ENCODE assay signal across 30 cellular contexts in genomic region chr3:83193526-83193925, GRCh38.
DNase-seq lines count a peak whose midpoint lies in the region; ATAC-seq, FAIRE-seq and TF ChIP-seq lines count a peak whose summit lies in the region.
"Had no signal": no experiment of that assay in that cellular context is flagged by ENCODE, and none has a peak within 500 bp of the region (broad histone marks: within the 10 kb centered on the region; RNA-seq: fewer than 3 reads in every experiment).

No MANE protein-coding gene starts in this region.

- peak overlapping the region; percentile 82 for H3K27ac Mint-ChIP-seq in astrocyte (ENCODE audit: unreplicated experiment)
- H3K27ac Mint-ChIP-seq: CD4-positive, alpha-beta memory T cell had no signal

- no peaks in the 10 kb centered on the region for H3K36me3 Mint-ChIP-seq in astrocyte (ENCODE audit: low read depth, unreplicated experiment)
- H3K36me3 Mint-ChIP-seq: CD4-positive, alpha-beta memory T cell had no signal

- peaks cover 15% of the 10 kb centered on the region for H3K4me1 Mint-ChIP-seq in astrocyte (ENCODE audit: low read depth, unreplicated experiment)
- H3K4me1 Mint-ChIP-seq: CD4-positive, alpha-beta memory T cell had no signal

- no peak for TF ChIP-seq POLR2A in breast epithelium (IDR thresholded peaks at IDR 0.05)

- H3K9me3 ChIP-seq in astrocyte (ENCODE audit: insufficient read depth, low read depth, low read length) (no peaks in the 10 kb centered on the region), breast epithelium (no peaks in the 10 kb centered on the region)
- H3K9me3 ChIP-seq: A549 had no signal

- H3K27me3 Mint-ChIP-seq in astrocyte (ENCODE audit: low read depth, unreplicated experiment): no peaks in the 10 kb centered on the region
- H3K27me3 Mint-ChIP-seq: CD4-positive, alpha-beta memory T cell had no signal

- no peak for ATAC-seq in HG03045 (IDR thresholded peaks at IDR 0.05; ENCODE audit: unreplicated experiment)
- ATAC-seq: A549, K562, Panc1 had no signal

- TF ChIP-seq CTCF in astrocyte (IDR thresholded peaks at IDR 0.05; ENCODE audit: insufficient read depth, low read depth, low read length): no peak
- no peak for TF ChIP-seq CTCF in retinal pigment epithelial cell (conservative IDR thresholded peaks at IDR 0.05; ENCODE audit: low read depth, low read length)
- no peak for TF ChIP-seq CTCF in breast epithelium (IDR thresholded peaks at IDR 0.05)

- no peak overlapping the region for H2AFZ ChIP-seq in astrocyte (ENCODE audit: low read depth, low read length)

- peak; percentile 82 for DNase-seq in HS-27A (ENCODE audit: low read depth)
- peak; percentile 67 for DNase-seq in astrocyte (ENCODE audit: low read depth)
- DNase-seq in glomerular visceral epithelial cell (ENCODE audit: extremely low spot score): peak; percentile 6
- DNase-seq in retinal pigment epithelial cell (ENCODE audit: low read depth): peak; percentile 6
- no peak for DNase-seq in breast epithelium (ENCODE audit: low spot score in 2 of 2)
- no peak for DNase-seq in DMS53 treated with DMSO at 0.1 percent for 48 hours (lab: John Stamatoyannopoulos, UW; ENCODE audit: unreplicated experiment)
- DNase-seq in stimulated activated CD4-positive, alpha-beta T cell treated with anti-CD3 and anti-CD28 coated beads, Interleukin-1b, Interleukin-23, amount 100 ng/mL, for 48 hours: no peak
- DNase-seq: C1 segment of cervical spinal cord; CD4-positive, alpha-beta memory T cell; COR-L47; DMS53; EL; GDM1; HCEC 1CT; Kasumi-1; NCI-H1417; NCI-H1694; NCI-H2081; NCI-H2171; NCI-H226; NCI-H510A; NCI-H69; SHP77 had no signal

- H3K4me1 ChIP-seq in astrocyte (ENCODE audit: insufficient read depth, low read length) (peaks cover 7% of the 10 kb centered on the region), breast epithelium (no peaks in the 10 kb centered on the region)
- H3K4me1 ChIP-seq: A549 had no signal

- no peak for FAIRE-seq in astrocyte (lab: Jason Lieb, UNC)
- FAIRE-seq: A549, GM12891, H1, K562 had no signal

- H3K79me2 ChIP-seq in astrocyte (ENCODE audit: insufficient read depth, low read length): no peaks in the 10 kb centered on the region

- no peak overlapping the region for H3K27ac ChIP-seq in astrocyte (ENCODE audit: low read depth, low read length)
- H3K27ac ChIP-seq in breast epithelium: no peak overlapping the region
- H3K27ac ChIP-seq: A549, RWPE1 had no signal

- no peaks in the 10 kb centered on the region for H3K9me3 Mint-ChIP-seq in astrocyte (ENCODE audit: unreplicated experiment)

- no peak overlapping the region for H3K4me3 Mint-ChIP-seq in astrocyte (ENCODE audit: unreplicated experiment)

- intact Hi-C loops in breast epithelium (cut with DNase I; ENCODE audit: low total_unique reads): no loop called here

- no peaks in the 10 kb centered on the region for H3K27me3 ChIP-seq in astrocyte (ENCODE audit: insufficient read depth, low read length)
- H3K27me3 ChIP-seq in breast epithelium: no peaks in the 10 kb centered on the region

- peak overlapping the region; percentile 4 for H3K4me2 ChIP-seq in astrocyte (ENCODE audit: low read length)
- H3K4me2 ChIP-seq: A549 had no signal

- no peak overlapping the region for H3K9ac ChIP-seq in astrocyte (ENCODE audit: low read length)

- H3K4me3 ChIP-seq in astrocyte (ENCODE audit: insufficient read depth, low read depth, low read length) (no peak overlapping the region), retinal pigment epithelial cell (ENCODE audit: low read length) (no peak overlapping the region), breast epithelium (no peak overlapping the region)
- H3K4me3 ChIP-seq: A549, K562 had no signal

- H3K36me3 ChIP-seq in astrocyte (ENCODE audit: insufficient read depth, low read length) (no peaks in the 10 kb centered on the region), breast epithelium (no peaks in the 10 kb centered on the region)

- no peaks in the 10 kb centered on the region for H4K20me1 ChIP-seq in astrocyte (ENCODE audit: insufficient read depth, low read length)

Comparison
In these comparisons a context has a peak if more than half of its experiments do, and no peak if none do; other contexts are left out.
1. DNase-seq: peak in HS-27A (single experiment), astrocyte (single experiment), glomerular visceral epithelial cell (single experiment) and retinal pigment epithelial cell (single experiment); none in breast epithelium (0 of 2), DMS53 treated with DMSO at 0.1 percent for 48 hours (single experiment) and stimulated activated CD4-positive, alpha-beta T cell treated with anti-CD3 and anti-CD28 coated beads, Interleukin-1b, Interleukin-23, amount 100 ng/mL, for 48 hours (single experiment).